ENCODE assay signal across 21 cellular contexts in genomic region chr2:46508734-46509133, GRCh38. TPM values are rescaled to one million over a fixed set of nuclear protein-coding genes. Genes with fewer than 3 reads are reported as not detected.
DNase-seq lines count a peak whose midpoint lies in the region; ATAC-seq, FAIRE-seq and TF ChIP-seq lines count a peak whose summit lies in the region.
"Had no signal": no experiment of that assay in that cellular context is flagged by ENCODE, and none has a peak within 500 bp of the region (broad histone marks: within the 10 kb centered on the region; RNA-seq: fewer than 3 reads in every experiment).

No MANE protein-coding gene starts in this region.

- no peaks in the 10 kb centered on the region for H3K9me3 Mint-ChIP-seq in central memory CD8-positive, alpha-beta T cell
- H3K9me3 Mint-ChIP-seq: CD4-positive, CD25-positive, alpha-beta regulatory T cell; CD8-positive, alpha-beta T cell had no signal

- H3K4me3 Mint-ChIP-seq in central memory CD8-positive, alpha-beta T cell = no peak overlapping the region
- H3K4me3 Mint-ChIP-seq: CD4-positive, CD25-positive, alpha-beta regulatory T cell; CD8-positive, alpha-beta T cell had no signal

- FAIRE-seq in H54 (lab: Jason Lieb, UNC) = no peak
- FAIRE-seq: G401.6, GM12892, GM19239 had no signal

- 92% methylated on average over 3 of the region's 3 CpGs for WGBS in esophagus muscularis mucosa

- no peak for TF ChIP-seq EP300 in esophagus muscularis mucosa (IDR thresholded peaks at IDR 0.05)

- intact Hi-C loops in Right ventricle myocardium inferior (cut with DNase I) (no loop called here), esophagus muscularis mucosa (cut with DNase I) (no loop called here)

- H3K4me1 ChIP-seq in right atrium auricular region (peaks cover 0 to under 1% of the 10 kb centered on the region in 2 donors), esophagus muscularis mucosa (no peaks in the 10 kb centered on the region)
- H3K4me1 ChIP-seq: Caco-2, HAP-1 had no signal

- H3K9me3 ChIP-seq in right atrium auricular region (no peaks in the 10 kb centered on the region), esophagus muscularis mucosa (no peaks in the 10 kb centered on the region)
- H3K9me3 ChIP-seq: Caco-2, HAP-1 had no signal

- H3K36me3 ChIP-seq in right atrium auricular region = no peaks in the 10 kb centered on the region
- no peaks in the 10 kb centered on the region for H3K36me3 ChIP-seq in esophagus muscularis mucosa
- H3K36me3 ChIP-seq: HAP-1 had no signal

- no peaks in the 10 kb centered on the region for H3K27me3 Mint-ChIP-seq in central memory CD8-positive, alpha-beta T cell

- TF ChIP-seq POLR2A in esophagus muscularis mucosa (IDR thresholded peaks at IDR 0.05; ENCODE audit: low read depth) (no peak), H54 (IDR thresholded peaks at IDR 0.05; ENCODE audit: low read depth, low read length) (no peak)

- TF ChIP-seq CTCF in right atrium auricular region (IDR thresholded peaks at IDR 0.05) (no peak), esophagus muscularis mucosa (IDR thresholded peaks at IDR 0.05) (no peak)

- no peak for ATAC-seq in Right ventricle myocardium inferior
- ATAC-seq in central memory CD8-positive, alpha-beta T cell (replicated peaks; ENCODE audit: extremely low read depth, poor library complexity, severe bottlenecking) = no peak
- ATAC-seq: CD8-positive, alpha-beta T cell had no signal

- H3K27ac ChIP-seq in right atrium auricular region = no peak overlapping the region
- no peak overlapping the region for H3K27ac ChIP-seq in esophagus muscularis mucosa (replicated peaks in 1 of 4)
- H3K27ac ChIP-seq: C4-2B, GM23248 had no signal

- peak; percentile 50 for DNase-seq in right atrium auricular region (ENCODE audit: low spot score)
- no peak for DNase-seq in Right ventricle myocardium inferior (ENCODE audit: missing footprints)
- DNase-seq in central memory CD8-positive, alpha-beta T cell (ENCODE audit: low spot score in 2 of 2) = no peak
- DNase-seq in esophagus muscularis mucosa (ENCODE audit: extremely low spot score) = peak; percentile 39
- DNase-seq in H54 (ENCODE audit: insufficient read length, low spot score) = no peak
- no peak for DNase-seq in NCI-H69 (lab: John Stamatoyannopoulos, UW)
- DNase-seq in GM19238 (ENCODE audit: insufficient read length, low spot score) = no peak
- DNase-seq: CD4-positive, CD25-positive, alpha-beta regulatory T cell; CD8-positive, alpha-beta T cell; DMS153; DND-41; GM23248 had no signal

- H3K4me1 Mint-ChIP-seq in central memory CD8-positive, alpha-beta T cell = peaks cover 16% of the 10 kb centered on the region

- no peaks in the 10 kb centered on the region for H3K36me3 Mint-ChIP-seq in central memory CD8-positive, alpha-beta T cell (ENCODE audit: insufficient read depth)
- H3K36me3 Mint-ChIP-seq: CD8-positive, alpha-beta T cell had no signal

- H3K27me3 ChIP-seq in right atrium auricular region (no peaks in the 10 kb centered on the region), esophagus muscularis mucosa (no peaks in the 10 kb centered on the region)

- H3K27ac Mint-ChIP-seq in central memory CD8-positive, alpha-beta T cell (ENCODE audit: low read depth) = peak overlapping the region; percentile 12
- H3K27ac Mint-ChIP-seq: CD8-positive, alpha-beta T cell had no signal

- no peak overlapping the region for H3K4me3 ChIP-seq in right atrium auricular region
- H3K4me3 ChIP-seq in esophagus muscularis mucosa = no peak overlapping the region
- H3K4me3 ChIP-seq: GM23248, HAP-1 had no signal

RNA-seq across cellular contexts. Expression of gene TMEM247, which starts 29.4 kb away (rescaled TPM):
- not detected for total RNA-seq in right atrium auricular region
- not detected for total RNA-seq in Right ventricle myocardium inferior
- total RNA-seq in esophagus muscularis mucosa = not detected
- total RNA-seq: A172; A673; Caco-2; CD4-positive, CD25-positive, alpha-beta regulatory T cell; CD8-positive, alpha-beta T cell; GM23248; H4 had no signal

RNA-seq across cellular contexts. Expression of gene RHOQ, which starts 33.6 kb away (rescaled TPM):
- total RNA-seq in right atrium auricular region (100 to 1,000 TPM; 127 to 132 TPM), Right ventricle myocardium inferior (415 TPM), esophagus muscularis mucosa (100 to 1,000 TPM; 107 to 168 (median 142) TPM)

RNA-seq across cellular contexts. Expression of gene ATP6V1E2, which starts 33.6 kb away (rescaled TPM):
- 1 to 10 TPM; 4.9 to 6.6 TPM for total RNA-seq in right atrium auricular region
- total RNA-seq in Right ventricle myocardium inferior = 6.7 TPM
- 1 to 10 TPM; 3.6 to 7.5 (median 5.5) TPM for total RNA-seq in esophagus muscularis mucosa

Comparison
In these comparisons a context has a peak if more than half of its experiments do, and no peak if none do; other contexts are left out.
1. DNase-seq: peak in right atrium auricular region (single experiment) and esophagus muscularis mucosa (single experiment); none in Right ventricle myocardium inferior (single experiment), central memory CD8-positive, alpha-beta T cell (0 of 2), H54 (single experiment), NCI-H69 (single experiment) and GM19238 (single experiment).